Comparison of ENCODE assay signal across 1 cellular context in genomic region chr20:63461364-63461763, GRCh38.
TF ChIP-seq lines count a peak whose summit lies in the region.

No MANE protein-coding gene starts in this region.

TF ChIP-seq in IMR-90, 13 proteins besides CTCF, POLR2A, EP300 and RAD21:
- no peak for TF ChIP-seq NFE2L2 (IDR thresholded peaks at IDR 0.05; ENCODE audit: low read depth, low read length)
- TF ChIP-seq CHD1 (IDR thresholded peaks at IDR 0.05; ENCODE audit: low read depth, low read length): no peak
- TF ChIP-seq SMC3 (IDR thresholded peaks at IDR 0.05; ENCODE audit: low read depth, low read length): no peak
- no peak for TF ChIP-seq MXI1 (IDR thresholded peaks at IDR 0.05; ENCODE audit: borderline replicate concordance, low read depth, low read length)
